In genomic region chr1:92845908-92846307, GRCh38 we compare ENCODE assay signal across 24 cellular contexts. TPM values are rescaled to one million over a fixed set of nuclear protein-coding genes. Genes with fewer than 3 reads are reported as not detected.
DNase-seq lines count a peak whose midpoint lies in the region; ATAC-seq, FAIRE-seq and TF ChIP-seq lines count a peak whose summit lies in the region.
"Had no signal": no experiment of that assay in that cellular context is flagged by ENCODE, and none has a peak within 500 bp of the region (broad histone marks: within the 10 kb centered on the region; RNA-seq: fewer than 3 reads in every experiment).

No MANE protein-coding gene starts in this region.

- H2AFZ ChIP-seq in SK-N-SH (ENCODE audit: low read depth): no peak overlapping the region
- no peak overlapping the region for H2AFZ ChIP-seq in HepG2 (ENCODE audit: low read length)

- peak overlapping the region in 5 of 9 donors; percentile 11 to 75 (median 32) for H3K27ac Mint-ChIP-seq in naive thymus-derived CD4-positive, alpha-beta T cell
- H3K27ac Mint-ChIP-seq: B cell, HFFc6 had no signal

- peaks cover 33% of the 10 kb centered on the region for H3F3A ChIP-seq in SK-N-SH (replicated peaks; ENCODE audit: insufficient read depth)

- peak; percentile 14; the same call in 2 of the 3 replicates for ATAC-seq in SK-N-SH treated with all-trans-retinoic acid at 6 μM for 48 hours
- peak; percentile 63 for ATAC-seq in HepG2
- no peak for ATAC-seq in right lobe of liver
- no peak for ATAC-seq in naive thymus-derived CD4-positive, alpha-beta T cell
- ATAC-seq in left cardiac atrium: no peak

- CTCF ChIA-PET in SK-N-SH (lab: Yijun Ruan, JAX) (interaction anchor here (1.0 kb wide), 1 partner anchor 15 kb away, joined by 3 read pairs; no protein-coding TSS in a partner anchor), HepG2 (lab: Yijun Ruan, JAX; ENCODE audit: low intra/inter-chr PET ratio, low total read pairs) (no interaction called here)
- CTCF ChIA-PET in naive thymus-derived CD4-positive, alpha-beta T cell (lab: Charles Lee): interaction anchor here (0.6 kb wide), 1 partner anchor 184 kb away, joined by 3 read pairs; no protein-coding TSS in a partner anchor

- H3K4me1 Mint-ChIP-seq in naive thymus-derived CD4-positive, alpha-beta T cell: peaks cover 4 to 8% (median 7%) of the 10 kb centered on the region in 7 donors
- H3K4me1 Mint-ChIP-seq: B cell had no signal

- H3K27ac ChIP-seq in SK-N-SH (ENCODE audit: low read depth in 2 of 2, low read length in 1 of 2) (no peak overlapping the region), HepG2 (ENCODE audit: extremely low read length, insufficient read depth, low read length) (no peak overlapping the region), right lobe of liver (no peak overlapping the region)
- no peak overlapping the region for H3K27ac ChIP-seq in naive thymus-derived CD4-positive, alpha-beta T cell (ENCODE audit: low read depth, low read length)
- H3K27ac ChIP-seq: 22Rv1, BLaER1, C4-2B had no signal

- H3K9me2 ChIP-seq in SK-N-SH: no peaks in the 10 kb centered on the region

- H3K4me3 ChIP-seq in SK-N-SH (ENCODE audit: low read depth in 2 of 2, low read length in 1 of 2) (no peak overlapping the region), HepG2 (replicated peaks in 1 of 3; ENCODE audit: insufficient read depth in 1 of 3, low read depth in 2 of 3, low read length in 3 of 3) (no peak overlapping the region), right lobe of liver (no peak overlapping the region)
- H3K4me3 ChIP-seq in naive thymus-derived CD4-positive, alpha-beta T cell (ENCODE audit: low read length): no peak overlapping the region
- H3K4me3 ChIP-seq: BLaER1, HAP-1 had no signal

- TF ChIP-seq CTCF in SK-N-SH (IDR thresholded peaks at IDR 0.05) (no peak), HepG2 (CRISPR knock-in tag; IDR thresholded peaks at IDR 0.05) (no peak), right lobe of liver (IDR thresholded peaks at IDR 0.05) (no peak)

- BruUV-seq in HepG2 (replicated peaks; lab: Mats Ljungman, UMichigan): no TSS peak

- TF ChIP-seq POLR2A in HepG2 (IDR thresholded peaks at IDR 0.05; ENCODE audit: insufficient read depth in 1 of 2, low read depth in 2 of 2, low read length in 2 of 2) (no peak), right lobe of liver (IDR thresholded peaks at IDR 0.05) (no peak)

- 85% methylated on average over 3 of the region's 3 CpGs for WGBS in SK-N-SH (ENCODE audit: low lambda C conversion rate)
- 76% methylated on average over 3 of the region's 3 CpGs for WGBS in HepG2 (ENCODE audit: low lambda C conversion rate)
- WGBS in right lobe of liver (ENCODE audit: insufficient coverage, low coverage, low lambda C conversion rate, missing lambda C conversion rate): 65% methylated on average over 3 of the region's 3 CpGs

- in situ Hi-C loops in HepG2 (cut with HindIII; ENCODE audit: extremely low pct_ligation_motif_present, low pct_unique_long_range_greater_than_20kb): no loop called here

- FAIRE-seq in HepG2 (lab: Jason Lieb, UNC): no peak
- FAIRE-seq in G401.6 (lab: Jason Lieb, UNC): peak; percentile 3
- FAIRE-seq: A204.1, GM12891, GM18507, H54 had no signal

- POLR2A ChIA-PET in SK-N-SH (lab: Yijun Ruan, JAX) (interaction anchor here (0.6 kb wide), 1 partner anchor 14 kb away, joined by 6 read pairs; the partner anchor contains the start of gene RPL5), HepG2 (lab: Yijun Ruan, JAX) (no interaction called here)
- POLR2A ChIA-PET in naive thymus-derived CD4-positive, alpha-beta T cell (lab: Charles Lee): no interaction called here

- H3K27me3 Mint-ChIP-seq in naive thymus-derived CD4-positive, alpha-beta T cell: no peaks in the 10 kb centered on the region
- H3K27me3 Mint-ChIP-seq: B cell; CD4-positive, alpha-beta memory T cell had no signal

- intact Hi-C loops in HepG2 (cut with micrococcal nuclease; ENCODE audit: unreplicated experiment) (no loop called here), right lobe of liver (cut with DNase I) (no loop called here), left cardiac atrium (cut with DNase I) (no loop called here)
- intact Hi-C loops in naive thymus-derived CD4-positive, alpha-beta T cell (cut with micrococcal nuclease): no loop called here

- no peak for TF ChIP-seq EP300 in SK-N-SH (IDR thresholded peaks at IDR 0.05; ENCODE audit: borderline replicate concordance in 1 of 2, low read depth in 1 of 2, low read length in 1 of 2)
- no peak for TF ChIP-seq EP300 in HepG2 (IDR thresholded peaks at IDR 0.05; ENCODE audit: low read depth in 2 of 2, low read length in 2 of 2)
- no peak for TF ChIP-seq EP300 in HepG2 (CRISPR knock-in tag; IDR thresholded peaks at IDR 0.05; ENCODE audit: borderline replicate concordance)

- no peak overlapping the region for H3K4me2 ChIP-seq in SK-N-SH
- no peak overlapping the region for H3K4me2 ChIP-seq in HepG2 (ENCODE audit: low read depth, low read length)
- H3K4me2 ChIP-seq: BLaER1 had no signal

- TF ChIP-seq RAD21 in SK-N-SH (IDR thresholded peaks at IDR 0.05; ENCODE audit: low read length) (no peak), HepG2 (CRISPR knock-in tag; IDR thresholded peaks at IDR 0.05) (no peak)

- no peaks in the 10 kb centered on the region for H3K9me3 ChIP-seq in SK-N-SH
- no peaks in the 10 kb centered on the region for H3K9me3 ChIP-seq in HepG2 (ENCODE audit: low read length)
- H3K9me3 ChIP-seq in right lobe of liver: no peaks in the 10 kb centered on the region
- no peaks in the 10 kb centered on the region for H3K9me3 ChIP-seq in naive thymus-derived CD4-positive, alpha-beta T cell (ENCODE audit: control insufficient read depth in 2 of 3, low read length in 3 of 3)
- H3K9me3 ChIP-seq: BLaER1, Caco-2, HAP-1 had no signal

- H3K9me3 Mint-ChIP-seq in naive thymus-derived CD4-positive, alpha-beta T cell: no peaks in the 10 kb centered on the region
- H3K9me3 Mint-ChIP-seq: CD4-positive, alpha-beta memory T cell; HFFc6 had no signal

- peaks cover 0 to 38% (median 21%) of the 10 kb centered on the region in 5 donors for H3K36me3 Mint-ChIP-seq in naive thymus-derived CD4-positive, alpha-beta T cell

- no peaks in the 10 kb centered on the region for H3K27me3 ChIP-seq in SK-N-SH (ENCODE audit: insufficient read depth)
- H3K27me3 ChIP-seq in HepG2 (ENCODE audit: control insufficient read depth in 1 of 2, insufficient read depth in 2 of 2, low read length in 2 of 2): no peaks in the 10 kb centered on the region
- no peaks in the 10 kb centered on the region for H3K27me3 ChIP-seq in right lobe of liver
- H3K27me3 ChIP-seq in naive thymus-derived CD4-positive, alpha-beta T cell (ENCODE audit: control insufficient read depth in 2 of 2, insufficient read depth in 2 of 2, low read length in 2 of 2): no peaks in the 10 kb centered on the region
- H3K27me3 ChIP-seq: BLaER1 had no signal

- H3K36me3 ChIP-seq in SK-N-SH (replicated peaks in 1 of 2; ENCODE audit: control insufficient read depth in 1 of 2, insufficient read depth in 2 of 2, low read length in 1 of 2) (peaks cover 32 to 35% of the 10 kb centered on the region in 2 experiments), HepG2 (replicated peaks in 1 of 2; ENCODE audit: control insufficient read depth in 1 of 2, insufficient read depth in 2 of 2, low read length in 2 of 2) (peaks cover 3 to 36% of the 10 kb centered on the region in 2 experiments), right lobe of liver (peaks cover 0 to 32% (median 22%) of the 10 kb centered on the region in 4 donors)
- H3K36me3 ChIP-seq in naive thymus-derived CD4-positive, alpha-beta T cell (ENCODE audit: control insufficient read depth in 2 of 3, insufficient read depth in 3 of 3, low read length in 3 of 3): peaks cover 11 to 50% (median 19%) of the 10 kb centered on the region in 3 experiments

- H3K9ac ChIP-seq in SK-N-SH (no peak overlapping the region), HepG2 (ENCODE audit: insufficient read depth, low read depth, low read length) (no peak overlapping the region)
- H3K9ac ChIP-seq: BLaER1 had no signal

- no peak overlapping the region for H3K4me3 Mint-ChIP-seq in naive thymus-derived CD4-positive, alpha-beta T cell
- H3K4me3 Mint-ChIP-seq: B cell; CD4-positive, alpha-beta memory T cell; HFFc6 had no signal

- H3K79me2 ChIP-seq in SK-N-SH (ENCODE audit: insufficient read depth): no peaks in the 10 kb centered on the region
- no peaks in the 10 kb centered on the region for H3K79me2 ChIP-seq in HepG2 (ENCODE audit: insufficient read depth, low read length)

- H4K20me1 ChIP-seq in SK-N-SH (ENCODE audit: insufficient read depth): peaks cover 4% of the 10 kb centered on the region
- H4K20me1 ChIP-seq in HepG2 (ENCODE audit: insufficient read depth, low read length): peaks cover 7% of the 10 kb centered on the region

- DNase-seq in SK-N-SH: no peak
- no peak for DNase-seq in HepG2 (ENCODE audit: low spot score)
- DNase-seq in right lobe of liver: no peak
- DNase-seq in naive thymus-derived CD4-positive, alpha-beta T cell: no peak
- DNase-seq in effector CD4-positive, alpha-beta T cell: no peak
- DNase-seq in left cardiac atrium: no peak
- DNase-seq: Caco-2; CD4-positive, alpha-beta memory T cell; DMS153; DND-41; GDM1; GOT3; HFFc6 had no signal

- peaks cover 0 to 3% of the 10 kb centered on the region in 2 experiments; a peak in 1 of 4 replicates for H3K4me1 ChIP-seq in SK-N-SH (ENCODE audit: control insufficient read depth in 1 of 2, insufficient read depth in 2 of 2, low read depth in 1 of 2, low read length in 1 of 2)
- H3K4me1 ChIP-seq in HepG2 (ENCODE audit: insufficient read depth, low read length): no peaks in the 10 kb centered on the region
- H3K4me1 ChIP-seq in right lobe of liver: no peaks in the 10 kb centered on the region
- H3K4me1 ChIP-seq in naive thymus-derived CD4-positive, alpha-beta T cell (ENCODE audit: control insufficient read depth in 2 of 2, insufficient read depth in 2 of 2, low read length in 2 of 2): no peaks in the 10 kb centered on the region
- H3K4me1 ChIP-seq: BLaER1, Caco-2, HAP-1 had no signal

RNA-seq across cellular contexts. Expression of gene RPL5, which starts 14.1 kb away (rescaled TPM):
- polyA plus RNA-seq in SK-N-SH (2012; rRNA removed) (1,489 and 2,038 TPM in 2 replicates), HepG2 (2011; rRNA removed) (2,158 and 2,520 TPM in 2 replicates)
- 2,248 and 2,505 TPM in 2 replicates for polyA plus RNA-seq in SK-N-SH (2012; cell fraction: cytosol; rRNA removed)
- 308 and 535 TPM in 2 replicates for polyA plus RNA-seq in SK-N-SH (2012; cell fraction: nucleus; rRNA removed)
- total RNA-seq in HepG2 (2016; rRNA removed; fragmentation: Illumina TruSeq; extraction: Trizol) (2,304 and 2,854 TPM in 2 replicates), right lobe of liver (100 to 1,000 TPM; 225 to 532 (median 294) TPM), left cardiac atrium (100 to 1,000 TPM; 600 to 715 TPM)
- total RNA-seq in HepG2 (2016; cell fraction: cytosol; rRNA removed; fragmentation: Illumina TruSeq; extraction: Trizol; ENCODE audit: low read depth): 2,679 and 3,195 TPM in 2 replicates
- total RNA-seq in HepG2 (2016; cell fraction: insoluble cytoplasmic fraction; rRNA removed; fragmentation: Illumina TruSeq; extraction: Trizol): 2,274 and 2,770 TPM in 2 replicates
- total RNA-seq in HepG2 (2016; cell fraction: membrane; rRNA removed; fragmentation: Illumina TruSeq; extraction: Trizol): 4,681 and 5,440 TPM in 2 replicates
- 835 and 930 TPM in 2 replicates for total RNA-seq in HepG2 (2016; cell fraction: nucleus; rRNA removed; fragmentation: Illumina TruSeq; extraction: Trizol)
- polyA plus RNA-seq in HepG2 (2011; cell fraction: cytosol; rRNA removed): 1,791 and 2,684 TPM in 2 replicates
- 439 and 543 TPM in 2 replicates for polyA plus RNA-seq in HepG2 (2011; cell fraction: nucleus; rRNA removed)
- polyA plus RNA-seq in HepG2 (2012): 3,634 and 4,341 TPM in 2 replicates
- polyA plus RNA-seq in HepG2 (2016; cell fraction: cytosol; fragmentation: Illumina TruSeq; extraction: Trizol; ENCODE audit: low read depth): 2,391 and 2,662 TPM in 2 replicates
- 2,258 and 2,332 TPM in 2 replicates for polyA plus RNA-seq in HepG2 (2016; cell fraction: insoluble cytoplasmic fraction; fragmentation: Illumina TruSeq; extraction: Trizol; ENCODE audit: low read depth)
- polyA plus RNA-seq in HepG2 (2016; cell fraction: membrane; fragmentation: Illumina TruSeq; extraction: Trizol; ENCODE audit: low read depth): 3,797 and 4,128 TPM in 2 replicates
- polyA plus RNA-seq in HepG2 (2016; cell fraction: nucleus; fragmentation: Illumina TruSeq; extraction: Trizol; ENCODE audit: insufficient read depth, low read depth): 1,172 and 1,187 TPM in 2 replicates
- 995 and 1,624 TPM in 2 replicates for polyA minus RNA-seq in HepG2 (2011; rRNA and poly(A)+ RNA removed; ENCODE audit: low replicate concordance)
- polyA minus RNA-seq in HepG2 (2011; cell fraction: cytosol; rRNA and poly(A)+ RNA removed): 597 and 687 TPM in 2 replicates
- polyA minus RNA-seq in HepG2 (2011; cell fraction: nucleus; rRNA and poly(A)+ RNA removed): 346 and 489 TPM in 2 replicates
- total RNA-seq in naive thymus-derived CD4-positive, alpha-beta T cell: 1,000 to 10,000 TPM in 4 of 5 experiments, 100 to 1,000 TPM in 1; 764 to 1,693 (median 1,596) TPM
- 1,000 to 10,000 TPM; 3,012 to 3,358 TPM for polyA plus RNA-seq in naive thymus-derived CD4-positive, alpha-beta T cell

Comparison
In these comparisons a context has a peak if more than half of its experiments do, and no peak if none do; other contexts are left out.
1. ATAC-seq: peak in SK-N-SH treated with all-trans-retinoic acid at 6 μM for 48 hours (single experiment) and HepG2 (single experiment); none in right lobe of liver (0 of 4), naive thymus-derived CD4-positive, alpha-beta T cell (single experiment) and left cardiac atrium (0 of 2).